20 cellular contexts compared by ENCODE assay signal in genomic region chr20:53613748-53614147, GRCh38. TPM values are rescaled to one million over a fixed set of nuclear protein-coding genes. Genes with fewer than 3 reads are reported as not detected.
DNase-seq lines count a peak whose midpoint lies in the region; ATAC-seq, FAIRE-seq and TF ChIP-seq lines count a peak whose summit lies in the region.
"Had no signal": no experiment of that assay in that cellular context is flagged by ENCODE, and none has a peak within 500 bp of the region (broad histone marks: within the 10 kb centered on the region; RNA-seq: fewer than 3 reads in every experiment).

No MANE protein-coding gene starts in this region.

- peak overlapping the region in 2 of 3 experiments; percentile 57 to 61 for H3K27ac Mint-ChIP-seq in nephron
- H3K27ac Mint-ChIP-seq: dendritic cell treated with granulocyte-macrophage colony-stimulating factor and Interleukin-4, amounts not matched to agents 40 ng/mL and 50 ng/mL, for 4 days had no signal

- H3K27ac ChIP-seq in HUES6 (ENCODE audit: low read depth, low read length): 0 out of 2 replicates have a peak overlapping the region, but pooled peaks have one; percentile 2
- H3K27ac ChIP-seq in breast epithelium: peak overlapping the region in 1 of 2 donors; percentile 30
- no peak overlapping the region for H3K27ac ChIP-seq in small intestine (ENCODE audit: low read depth in 1 of 2, low read length in 1 of 2)

- POLR2A ChIA-PET in BJ (lab: Charles Lee): interaction anchor here (0.5 to 0.7 kb wide), 2 partner anchors 8 to 24 kb away, joined by 4 to 12 read pairs; no protein-coding TSS in a partner anchor

- H3K9ac ChIP-seq in HUES6 (ENCODE audit: low read length): no peak overlapping the region
- peak overlapping the region; percentile 17 for H3K9ac ChIP-seq in adipocyte (ENCODE audit: low read length)
- H3K9ac ChIP-seq: BLaER1 had no signal

- no peaks in the 10 kb centered on the region for H3K27me3 ChIP-seq in BJ (ENCODE audit: control insufficient read depth, insufficient read depth, low read length)
- no peaks in the 10 kb centered on the region for H3K27me3 ChIP-seq in HUES6 (ENCODE audit: control insufficient read depth, insufficient read depth, low read length)
- H3K27me3 ChIP-seq in adipocyte (replicated peaks; ENCODE audit: control insufficient read depth, insufficient read depth, low read length): no peaks in the 10 kb centered on the region
- no peaks in the 10 kb centered on the region for H3K27me3 ChIP-seq in breast epithelium
- no peaks in the 10 kb centered on the region for H3K27me3 ChIP-seq in small intestine (ENCODE audit: control insufficient read depth in 2 of 2, insufficient read depth in 2 of 2, low read length in 2 of 2)
- H3K27me3 ChIP-seq: BLaER1, MG63 had no signal

- H3K4me3 ChIP-seq in BJ (ENCODE audit: low read depth, low read length) (no peak overlapping the region), HUES6 (ENCODE audit: low read depth, low read length) (no peak overlapping the region), adipocyte (ENCODE audit: low read length) (no peak overlapping the region), breast epithelium (no peak overlapping the region), small intestine (ENCODE audit: low read depth in 1 of 2, low read length in 2 of 2) (no peak overlapping the region)
- H3K4me3 ChIP-seq: BLaER1, lung, MG63 had no signal

- no peaks in the 10 kb centered on the region for H3K36me3 Mint-ChIP-seq in nephron (ENCODE audit: low read depth)

- no peak for ATAC-seq in HG03159 (IDR thresholded peaks at IDR 0.05; ENCODE audit: unreplicated experiment)
- ATAC-seq: esophagus mucosa had no signal

- intact Hi-C loops in breast epithelium (cut with DNase I; ENCODE audit: low total_unique reads): no loop called here

- peaks cover 31% of the 10 kb centered on the region for H3K4me1 ChIP-seq in HUES6 (ENCODE audit: control insufficient read depth, insufficient read depth, low read length)
- peaks cover 35% of the 10 kb centered on the region for H3K4me1 ChIP-seq in adipocyte (ENCODE audit: control insufficient read depth, insufficient read depth, low read length)
- peaks cover 0 to 3% of the 10 kb centered on the region in 2 donors for H3K4me1 ChIP-seq in breast epithelium
- H3K4me1 ChIP-seq in small intestine (ENCODE audit: control insufficient read depth in 2 of 2, insufficient read depth in 1 of 2, low read depth in 1 of 2, low read length in 1 of 2): peaks cover 4% of the 10 kb centered on the region in 2 donors

- FAIRE-seq in small intestine (lab: Jason Lieb, UNC): no peak

- H3K4me1 Mint-ChIP-seq in nephron: peaks cover 26% of the 10 kb centered on the region

- TF ChIP-seq POLR2A in breast epithelium (IDR thresholded peaks at IDR 0.05): no peak

- no peak overlapping the region for H3K4me3 Mint-ChIP-seq in nephron
- H3K4me3 Mint-ChIP-seq: dendritic cell treated with granulocyte-macrophage colony-stimulating factor and Interleukin-4, amounts not matched to agents 40 ng/mL and 50 ng/mL, for 4 days had no signal

- H3K9me3 Mint-ChIP-seq in nephron: no peaks in the 10 kb centered on the region
- H3K9me3 Mint-ChIP-seq: dendritic cell treated with granulocyte-macrophage colony-stimulating factor and Interleukin-4, amounts not matched to agents 40 ng/mL and 50 ng/mL, for 4 days had no signal

- H3K36me3 ChIP-seq in BJ (ENCODE audit: control insufficient read depth, insufficient read depth, low read length) (no peaks in the 10 kb centered on the region), HUES6 (ENCODE audit: control insufficient read depth, insufficient read depth, low read length) (no peaks in the 10 kb centered on the region), adipocyte (ENCODE audit: control insufficient read depth, insufficient read depth, low read length, severe bottlenecking) (no peaks in the 10 kb centered on the region), breast epithelium (no peaks in the 10 kb centered on the region), small intestine (ENCODE audit: control insufficient read depth in 2 of 2, insufficient read depth in 2 of 2, low read length in 2 of 2) (no peaks in the 10 kb centered on the region)
- H3K36me3 ChIP-seq: BLaER1, MG63 had no signal

- TF ChIP-seq CTCF in BJ (IDR thresholded peaks at IDR 0.05; ENCODE audit: insufficient read depth, low read depth, low read length): no peak
- no peak for TF ChIP-seq CTCF in nephron (IDR thresholded peaks at IDR 0.05; ENCODE audit: unreplicated experiment in 3 of 3)
- TF ChIP-seq CTCF in breast epithelium (IDR thresholded peaks at IDR 0.05): no peak

- H3K27me3 Mint-ChIP-seq in nephron (ENCODE audit: low read depth): no peaks in the 10 kb centered on the region
- H3K27me3 Mint-ChIP-seq: dendritic cell treated with granulocyte-macrophage colony-stimulating factor and Interleukin-4, amounts not matched to agents 40 ng/mL and 50 ng/mL, for 4 days had no signal

- CTCF ChIA-PET in BJ (lab: Yijun Ruan, JAX): interaction anchor here (1.0 to 1.6 kb wide), 3 partner anchors 271 to 326 kb away, joined by 3 to 4 read pairs (median 4); no protein-coding TSS in a partner anchor

- DNase-seq in BJ (ENCODE audit: low read depth) (peak; percentile 56), adipocyte (ENCODE audit: low read depth) (peak; percentile 66), retina (no peak), breast epithelium (ENCODE audit: low spot score in 2 of 2) (no peak), small intestine (no peak)
- DNase-seq: activated CD4-positive, alpha-beta T cell treated with anti-CD3 and anti-CD28 coated beads, Interleukin-2, amount 50 U/mL, for 4 hours; DMS53; H7; MG63; NCI-H187 treated with DMSO at 0.1 percent for 48 hours; NCI-H524; nucleus accumbens; substantia nigra had no signal

- no peaks in the 10 kb centered on the region for H3K9me3 ChIP-seq in HUES6 (ENCODE audit: control insufficient read depth, insufficient read depth, low read depth, low read length)
- H3K9me3 ChIP-seq in adipocyte (ENCODE audit: control insufficient read depth, low read length): no peaks in the 10 kb centered on the region
- no peaks in the 10 kb centered on the region for H3K9me3 ChIP-seq in breast epithelium
- no peaks in the 10 kb centered on the region for H3K9me3 ChIP-seq in small intestine (ENCODE audit: control insufficient read depth, low read depth)
- H3K9me3 ChIP-seq: MG63 had no signal

RNA-seq across cellular contexts. Expression of gene ZNF217, which starts 20.1 kb away (rescaled TPM):
- polyA plus RNA-seq in BJ (2011; rRNA removed) (9.4 and 13.6 TPM in 2 replicates), small intestine (10 to 100 TPM in 1 of 3 donors, 1 to 10 TPM in 2; 4.1 to 12.0 (median 5.4) TPM)
- 24.9 and 34.5 TPM in 2 replicates for polyA minus RNA-seq in BJ (2011; rRNA and poly(A)+ RNA removed)
- total RNA-seq in breast epithelium: 10 to 100 TPM; 22.4 to 54.7 (median 48.3) TPM

Comparison
In these comparisons a context has a peak if more than half of its experiments do, and no peak if none do; other contexts are left out.
1. DNase-seq: peak in BJ (single experiment) and adipocyte (single experiment); none in retina (single experiment), breast epithelium (0 of 2) and small intestine (single experiment).